ENCODE assay signal across 9 cellular contexts in the genomic region with DNA sequence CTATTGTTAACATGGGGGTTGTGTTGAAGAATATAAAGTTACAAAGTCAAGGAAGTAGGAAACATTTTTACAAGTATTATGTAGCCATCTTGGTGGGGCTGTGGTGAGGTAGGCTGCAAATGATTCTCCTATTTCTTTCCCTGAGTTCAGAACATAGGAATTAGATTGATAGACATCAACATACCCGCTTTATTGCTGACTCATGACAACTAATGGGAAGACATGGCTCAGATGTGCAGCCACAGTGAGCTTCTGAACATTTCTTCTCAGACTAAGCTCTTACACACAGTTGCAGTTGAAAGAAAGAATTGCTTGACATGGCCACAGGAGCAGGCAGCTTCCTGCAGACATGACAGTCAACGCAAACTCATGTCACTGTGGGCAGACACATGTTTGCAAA.
"Had no signal": no experiment of that assay in that cellular context is flagged by ENCODE, and none has a peak within 500 bp of the region (broad histone marks: within the 10 kb centered on the region; RNA-seq: fewer than 3 reads in every experiment).

No MANE protein-coding gene starts in this region.

- H3K4me3 ChIP-seq: GM23338 had no signal

- ATAC-seq: GM23338 had no signal

- DNase-seq: H9, HCEC 1CT, Karpas-422, KBM-7 had no signal

- H2AFZ ChIP-seq: GM23338 had no signal

- H3K4me2 ChIP-seq: GM23338, KMS-11 had no signal

- FAIRE-seq: H1, H54, HTR-8/SVneo had no signal

- H3K9ac ChIP-seq: KMS-11 had no signal

- H3K27ac ChIP-seq: KMS-11 had no signal
